ENCODE assay signal across 16 cellular contexts in genomic region chr20:61589055-61589385, GRCh38.
A peak's percentile ranks its signal among the peaks of the same experiment; 100 is the strongest.
DNase-seq lines count a peak whose midpoint lies in the region; ATAC-seq and TF ChIP-seq lines count a peak whose summit lies in the region.
"Had no signal": no experiment of that assay in that cellular context is flagged by ENCODE, and none has a peak within 500 bp of the region (broad histone marks: within the 10 kb centered on the region; RNA-seq: fewer than 3 reads in every experiment).

No MANE protein-coding gene starts in this region.

- H3K27ac ChIP-seq in left lung: no peak overlapping the region
- H3K27ac ChIP-seq: upper lobe of right lung had no signal

- in situ Hi-C loops in ACHN (cut with HindIII; ENCODE audit: low pct_ligation_motif_present, low pct_unique_long_range_greater_than_20kb, low sequenced_read_pairs): no loop called here
- in situ Hi-C loops in GM13976 (cut with MboI; ENCODE audit: low sequenced_read_pairs, unreplicated experiment): no loop called here

- H3K27me3 ChIP-seq in left lung: peaks cover 0 to 32% of the 10 kb centered on the region in 2 donors
- H3K27me3 ChIP-seq: BE2C, upper lobe of right lung had no signal

- ATAC-seq in left lung (peak; percentile 56), HG03025 (IDR thresholded peaks at IDR 0.05; ENCODE audit: low FRiP score, unreplicated experiment) (no peak)
- ATAC-seq: activated naive CD8-positive, alpha-beta T cell treated with anti-CD3 and anti-CD28 coated beads, Interleukin-2, amount 50 U/mL, for 24 hours; upper lobe of right lung had no signal

- DNase-seq in ACHN (peak; percentile 63), HT1080 (ENCODE audit: low read depth) (peak; percentile 53), cardiac fibroblast (ENCODE audit: low read depth in 2 of 2) (peak; percentile 45 to 66), left lung (no peak), NCI-H187 (lab: John Stamatoyannopoulos, UW) (no peak), GM13976 (ENCODE audit: low spot score) (no peak), globus pallidus (ENCODE audit: low spot score) (no peak)
- DNase-seq: activated CD8-positive, alpha-beta memory T cell treated with anti-CD3 and anti-CD28 coated beads, Interleukin-2, amount 50 U/mL, for 48 hours; activated naive CD8-positive, alpha-beta T cell treated with anti-CD3 and anti-CD28 coated beads, Interleukin-2, amount 50 U/mL, for 24 hours; BE2C; effector CD8-positive, alpha-beta T cell; NCI-H1105; NCI-H446 treated with DMSO at 0.1 percent for 48 hours; SIG-M5; upper lobe of right lung had no signal

- H3K36me3 ChIP-seq in left lung: no peaks in the 10 kb centered on the region
- H3K36me3 ChIP-seq: BE2C, upper lobe of right lung had no signal

- no peaks in the 10 kb centered on the region for H3K4me1 ChIP-seq in left lung
- H3K4me1 ChIP-seq: BE2C, upper lobe of right lung had no signal

- intact Hi-C loops in left lung (cut with DNase I): no loop called here

- H3K4me3 ChIP-seq in cardiac fibroblast (replicated peaks in 1 of 2; ENCODE audit: low read depth in 2 of 2, low read length in 2 of 2): no peak overlapping the region
- H3K4me3 ChIP-seq in left lung: no peak overlapping the region
- H3K4me3 ChIP-seq: upper lobe of right lung had no signal

- TF ChIP-seq CTCF in cardiac fibroblast (IDR thresholded peaks at IDR 0.05; ENCODE audit: low read depth, low read length) (no peak), left lung (IDR thresholded peaks at IDR 0.05) (no peak), GM13976 (IDR thresholded peaks at IDR 0.05; ENCODE audit: borderline replicate concordance, control extremely low read depth, extremely low read depth, insufficient read depth, missing control alignments) (no peak)

- H3K9me3 ChIP-seq in left lung: peaks cover 0 to 29% of the 10 kb centered on the region in 2 donors
- H3K9me3 ChIP-seq: BE2C, upper lobe of right lung had no signal

Comparison
In these comparisons a context has a peak if more than half of its experiments do, and no peak if none do; other contexts are left out.
1. DNase-seq: peak in ACHN (single experiment), HT1080 (single experiment) and cardiac fibroblast (2 of 2); none in left lung (0 of 2), NCI-H187 (0 of 2), GM13976 (single experiment) and globus pallidus (single experiment).